11 cellular contexts compared by ENCODE assay signal in the genomic region with DNA sequence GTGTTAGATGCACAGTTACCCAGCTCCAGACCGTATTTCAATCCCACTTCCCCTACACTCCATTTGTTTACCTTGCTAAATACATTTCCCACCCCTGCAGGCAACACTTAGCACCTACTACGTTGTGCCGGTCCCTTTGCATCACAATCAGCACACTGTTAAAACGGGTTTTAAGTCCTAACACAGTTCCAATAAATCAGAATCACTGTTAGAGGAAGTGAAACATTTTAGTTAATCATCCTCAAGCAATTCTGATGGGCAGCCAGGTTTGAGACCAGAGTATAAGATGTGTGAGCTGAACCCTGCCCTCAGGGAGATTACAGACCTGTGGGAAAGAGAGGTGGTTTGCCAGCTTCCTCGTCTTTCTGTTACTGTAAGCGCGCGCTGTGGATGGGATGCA. TPM values are rescaled to one million over a fixed set of nuclear protein-coding genes. Genes with fewer than 3 reads are reported as not detected.
DNase-seq lines count a peak whose midpoint lies in the region; ATAC-seq and TF ChIP-seq lines count a peak whose summit lies in the region.
"Had no signal": no experiment of that assay in that cellular context is flagged by ENCODE, and none has a peak within 500 bp of the region (broad histone marks: within the 10 kb centered on the region; RNA-seq: fewer than 3 reads in every experiment).

No MANE protein-coding gene starts in this region.

- H3K4me1 ChIP-seq in cardiac muscle cell (ENCODE audit: low read depth) (peaks cover 34% of the 10 kb centered on the region), iPS-20b (ENCODE audit: insufficient read depth, low read length) (peaks cover 30% of the 10 kb centered on the region; the same call in 1 of the 2 replicates)

- CTCF ChIA-PET in WTC11 (lab: Charles Lee), result interaction anchor here (0.8 to 6.5 kb wide), 6 partner anchors 10 to 54 kb away, joined by 3 to 55 read pairs (median 21); a partner anchor contains a TSS

- TF ChIP-seq CTCF in cardiac muscle cell (IDR thresholded peaks at IDR 0.05; ENCODE audit: low read depth, low read length) (no peak), WTC11 (IDR thresholded peaks at IDR 0.05) (no peak), type B pancreatic cell (conservative IDR thresholded peaks at IDR 0.05) (no peak)

- intact Hi-C loops in left cardiac atrium (cut with DNase I), result no loop called here

- peaks cover 27% of the 10 kb centered on the region for H3K27me3 Mint-ChIP-seq in WTC11 (ENCODE audit: low read depth)
- H3K27me3 Mint-ChIP-seq in type B pancreatic cell, result peaks cover 4% of the 10 kb centered on the region

- H3K36me3 Mint-ChIP-seq in WTC11 (peaks cover 23% of the 10 kb centered on the region), type B pancreatic cell (peaks cover 22% of the 10 kb centered on the region)

- H3K27ac Mint-ChIP-seq in WTC11, result peak overlapping the region; percentile 99
- H3K27ac Mint-ChIP-seq in type B pancreatic cell, result peak overlapping the region; percentile 37

- peak in 1 of 2 donors; percentile 29 for DNase-seq in cardiac muscle cell (ENCODE audit: low read depth in 1 of 2, low spot score in 1 of 2)
- no peak for DNase-seq in left cardiac atrium
- DNase-seq in WTC11 (ENCODE audit: low spot score), result no peak
- DNase-seq in type B pancreatic cell (ENCODE audit: extremely low spot score, unreplicated experiment), result no peak
- DNase-seq in stimulated activated CD4-positive, alpha-beta T cell treated with anti-CD3 and anti-CD28 coated beads, Interleukin-4, amount 100 ng/mL, for 1 hour, result no peak
- no peak for DNase-seq in COLO668 (lab: John Stamatoyannopoulos, UW; ENCODE audit: unreplicated experiment)

- peak overlapping the region; percentile 96; the same call in 1 of the 2 replicates for H3K9ac ChIP-seq in iPS-20b (ENCODE audit: low read depth, low read length)

- ATAC-seq in left cardiac atrium, result no peak
- peak; percentile 6 for ATAC-seq in WTC11
- ATAC-seq in GM18909 (IDR thresholded peaks at IDR 0.05; ENCODE audit: poor library complexity, unreplicated experiment), result no peak
- ATAC-seq: sciatic nerve had no signal

- H3K4me3 Mint-ChIP-seq in WTC11 (peak overlapping the region; percentile 100), type B pancreatic cell (peak overlapping the region; percentile 98)

- H3K4me3 ChIP-seq in cardiac muscle cell (peak overlapping the region; percentile 90), iPS-20b (ENCODE audit: low read length) (peak overlapping the region; percentile 95)

- POLR2A ChIA-PET in WTC11 (lab: Charles Lee), result interaction anchor here (0.8 to 6.3 kb wide), 4 partner anchors 9 to 34 kb away, joined by 3 to 110 read pairs (median 17); a partner anchor contains a TSS

- H3K27me3 ChIP-seq in cardiac muscle cell (no peaks in the 10 kb centered on the region), iPS-20b (ENCODE audit: insufficient read depth, low read length) (peaks cover 15% of the 10 kb centered on the region)

- H3K4me1 Mint-ChIP-seq in WTC11, result peaks cover 60% of the 10 kb centered on the region
- H3K4me1 Mint-ChIP-seq in type B pancreatic cell (ENCODE audit: unreplicated experiment), result peaks cover 40% of the 10 kb centered on the region

- H3K9me3 Mint-ChIP-seq in WTC11, result peaks cover 13% of the 10 kb centered on the region
- no peaks in the 10 kb centered on the region for H3K9me3 Mint-ChIP-seq in type B pancreatic cell

- H3K9me3 ChIP-seq in cardiac muscle cell (ENCODE audit: low read depth) (no peaks in the 10 kb centered on the region), iPS-20b (ENCODE audit: insufficient read depth, low read depth, low read length) (no peaks in the 10 kb centered on the region)

- H3K27ac ChIP-seq in cardiac muscle cell, result peak overlapping the region; percentile 85
- peak overlapping the region; percentile 75 for H3K27ac ChIP-seq in iPS-20b (ENCODE audit: low read length)

- H3K36me3 ChIP-seq in cardiac muscle cell (no peaks in the 10 kb centered on the region), iPS-20b (ENCODE audit: insufficient read depth, low read depth, low read length) (peaks cover 3% of the 10 kb centered on the region; the same call in 1 of the 2 replicates)

TF ChIP-seq in WTC11, 78 proteins besides CTCF, POLR2A, EP300 and RAD21:
- peak; percentile 69; the same call in 1 of the 2 replicates for TF ChIP-seq FOXK1 (CRISPR knock-in tag; IDR thresholded peaks at IDR 0.05)
- TF ChIP-seq ZBTB21 (CRISPR knock-in tag; IDR thresholded peaks at IDR 0.05; ENCODE audit: borderline replicate concordance), result no peak
- TF ChIP-seq, protein P1, sequence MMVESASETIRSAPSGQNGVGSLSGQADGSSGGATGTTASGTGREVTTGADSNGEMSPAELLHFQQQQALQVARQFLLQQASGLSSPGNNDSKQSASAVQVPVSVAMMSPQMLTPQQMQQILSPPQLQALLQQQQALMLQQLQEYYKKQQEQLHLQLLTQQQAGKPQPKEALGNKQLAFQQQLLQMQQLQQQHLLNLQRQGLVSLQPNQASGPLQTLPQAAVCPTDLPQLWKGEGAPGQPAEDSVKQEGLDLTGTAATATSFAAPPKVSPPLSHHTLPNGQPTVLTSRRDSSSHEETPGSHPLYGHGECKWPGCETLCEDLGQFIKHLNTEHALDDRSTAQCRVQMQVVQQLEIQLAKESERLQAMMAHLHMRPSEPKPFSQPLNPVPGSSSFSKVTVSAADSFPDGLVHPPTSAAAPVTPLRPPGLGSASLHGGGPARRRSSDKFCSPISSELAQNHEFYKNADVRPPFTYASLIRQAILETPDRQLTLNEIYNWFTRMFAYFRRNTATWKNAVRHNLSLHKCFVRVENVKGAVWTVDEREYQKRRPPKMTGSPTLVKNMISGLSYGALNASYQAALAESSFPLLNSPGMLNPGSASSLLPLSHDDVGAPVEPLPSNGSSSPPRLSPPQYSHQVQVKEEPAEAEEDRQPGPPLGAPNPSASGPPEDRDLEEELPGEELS (CRISPR knock-in tag; IDR thresholded peaks at IDR 0.05), result peak; percentile 69; the same call in 1 of the 2 replicates
- 0 out of 2 replicates have a peak, but pooled peaks have one; percentile 58 for TF ChIP-seq ETV6 (CRISPR knock-in tag; IDR thresholded peaks at IDR 0.05)
- TF ChIP-seq, protein P2, sequence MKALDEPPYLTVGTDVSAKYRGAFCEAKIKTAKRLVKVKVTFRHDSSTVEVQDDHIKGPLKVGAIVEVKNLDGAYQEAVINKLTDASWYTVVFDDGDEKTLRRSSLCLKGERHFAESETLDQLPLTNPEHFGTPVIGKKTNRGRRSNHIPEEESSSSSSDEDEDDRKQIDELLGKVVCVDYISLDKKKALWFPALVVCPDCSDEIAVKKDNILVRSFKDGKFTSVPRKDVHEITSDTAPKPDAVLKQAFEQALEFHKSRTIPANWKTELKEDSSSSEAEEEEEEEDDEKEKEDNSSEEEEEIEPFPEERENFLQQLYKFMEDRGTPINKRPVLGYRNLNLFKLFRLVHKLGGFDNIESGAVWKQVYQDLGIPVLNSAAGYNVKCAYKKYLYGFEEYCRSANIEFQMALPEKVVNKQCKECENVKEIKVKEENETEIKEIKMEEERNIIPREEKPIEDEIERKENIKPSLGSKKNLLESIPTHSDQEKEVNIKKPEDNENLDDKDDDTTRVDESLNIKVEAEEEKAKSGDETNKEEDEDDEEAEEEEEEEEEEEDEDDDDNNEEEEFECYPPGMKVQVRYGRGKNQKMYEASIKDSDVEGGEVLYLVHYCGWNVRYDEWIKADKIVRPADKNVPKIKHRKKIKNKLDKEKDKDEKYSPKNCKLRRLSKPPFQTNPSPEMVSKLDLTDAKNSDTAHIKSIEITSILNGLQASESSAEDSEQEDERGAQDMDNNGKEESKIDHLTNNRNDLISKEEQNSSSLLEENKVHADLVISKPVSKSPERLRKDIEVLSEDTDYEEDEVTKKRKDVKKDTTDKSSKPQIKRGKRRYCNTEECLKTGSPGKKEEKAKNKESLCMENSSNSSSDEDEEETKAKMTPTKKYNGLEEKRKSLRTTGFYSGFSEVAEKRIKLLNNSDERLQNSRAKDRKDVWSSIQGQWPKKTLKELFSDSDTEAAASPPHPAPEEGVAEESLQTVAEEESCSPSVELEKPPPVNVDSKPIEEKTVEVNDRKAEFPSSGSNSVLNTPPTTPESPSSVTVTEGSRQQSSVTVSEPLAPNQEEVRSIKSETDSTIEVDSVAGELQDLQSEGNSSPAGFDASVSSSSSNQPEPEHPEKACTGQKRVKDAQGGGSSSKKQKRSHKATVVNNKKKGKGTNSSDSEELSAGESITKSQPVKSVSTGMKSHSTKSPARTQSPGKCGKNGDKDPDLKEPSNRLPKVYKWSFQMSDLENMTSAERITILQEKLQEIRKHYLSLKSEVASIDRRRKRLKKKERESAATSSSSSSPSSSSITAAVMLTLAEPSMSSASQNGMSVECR (CRISPR knock-in tag; IDR thresholded peaks at IDR 0.05; ENCODE audit: borderline replicate concordance), result no peak
TF ChIP-seq in WTC11: peak in this region for 3.

RNA-seq across cellular contexts. Expression of a gene that starts 3.0 kb away (rescaled TPM):
- 49.9 and 63.8 TPM in 2 replicates for total RNA-seq in cardiac muscle cell
- 43.7 and 53.1 TPM in 2 replicates for polyA plus RNA-seq in cardiac muscle cell
- total RNA-seq in left cardiac atrium, result 10 to 100 TPM; 11.0 to 12.2 TPM
- total RNA-seq in WTC11 (2021), result 43.6 to 54.1 TPM (median 52.6 TPM) in 3 replicates
- total RNA-seq in type B pancreatic cell (ENCODE audit: low replicate concordance), result 28.9 and 40.5 TPM in 2 replicates

RNA-seq across cellular contexts. Expression of a gene that starts 9.8 kb away (rescaled TPM):
- total RNA-seq in cardiac muscle cell, result 6.2 and 9.3 TPM in 2 replicates
- 31.9 and 41.9 TPM in 2 replicates for polyA plus RNA-seq in cardiac muscle cell
- 1 to 10 TPM; 5.5 to 7.2 TPM for total RNA-seq in left cardiac atrium
- total RNA-seq in WTC11 (2021), result 22.1 to 30.3 TPM (median 27.8 TPM) in 3 replicates
- total RNA-seq in type B pancreatic cell (ENCODE audit: low replicate concordance), result 12.6 and 27.0 TPM in 2 replicates

RNA-seq across cellular contexts. Expression of a gene that starts 25.0 kb away (rescaled TPM):
- total RNA-seq in cardiac muscle cell (57.6 and 79.8 TPM in 2 replicates), left cardiac atrium (10 to 100 TPM in 1 of 2 donors, 1 to 10 TPM in 1; 8.1 to 11.6 TPM), WTC11 (2021) (59.1 to 76.3 TPM (median 72.5 TPM) in 3 replicates), type B pancreatic cell (ENCODE audit: low replicate concordance) (9.9 and 52.7 TPM in 2 replicates)
- 41.9 and 49.9 TPM in 2 replicates for polyA plus RNA-seq in cardiac muscle cell

RNA-seq across cellular contexts. Expression of a gene that starts 42.8 kb away (rescaled TPM):
- total RNA-seq in cardiac muscle cell (not detected in 2 replicates), left cardiac atrium (under 1 TPM in 1 of 2 donors, not detected in 1; 0.32 TPM), WTC11 (2021) (not detected in 3 replicates), type B pancreatic cell (ENCODE audit: low replicate concordance) (not detected in 2 replicates)
- polyA plus RNA-seq in cardiac muscle cell, result not detected in 2 replicates
- total RNA-seq: G401, RPMI7951, sciatic nerve had no signal

RNA-seq across cellular contexts. Expression of a gene that starts 46.6 kb away (rescaled TPM):
- total RNA-seq in cardiac muscle cell, result 111 and 190 TPM in 2 replicates
- polyA plus RNA-seq in cardiac muscle cell, result 135 and 170 TPM in 2 replicates
- total RNA-seq in left cardiac atrium, result 10 to 100 TPM; 20.6 to 34.9 TPM
- total RNA-seq in WTC11 (2021), result 23.0 to 23.7 TPM (median 23.3 TPM) in 3 replicates
- 33.8 and 43.0 TPM in 2 replicates for total RNA-seq in type B pancreatic cell (ENCODE audit: low replicate concordance)
